8 cellular contexts compared by ENCODE assay signal in the genomic region with DNA sequence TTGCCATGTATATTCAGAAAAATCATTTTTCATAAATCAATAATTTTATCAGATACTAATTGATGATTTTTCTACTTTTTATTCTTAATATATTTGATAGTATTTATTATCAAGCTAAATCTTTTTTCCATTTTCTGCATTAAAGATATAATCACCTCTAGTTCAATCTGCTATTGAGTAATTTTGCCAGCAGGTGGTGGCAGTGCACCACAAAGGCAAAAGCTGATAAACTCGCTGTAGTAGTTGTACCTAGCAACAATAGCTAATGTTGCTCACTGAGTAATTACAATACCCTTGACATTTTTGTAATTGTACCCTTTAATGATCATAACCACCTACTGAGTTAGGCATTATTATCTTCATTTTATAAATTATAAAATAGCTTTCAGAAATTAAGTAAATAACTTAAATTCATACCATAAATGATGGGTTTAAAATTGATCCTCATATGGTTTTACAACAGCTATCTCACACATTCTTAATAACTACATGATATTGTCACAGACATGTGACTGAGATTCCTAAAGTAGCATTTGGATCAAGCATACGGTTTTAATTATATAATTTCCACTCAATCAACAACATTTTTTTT. TPM values are rescaled to one million over a fixed set of nuclear protein-coding genes. Genes with fewer than 3 reads are reported as not detected.
DNase-seq lines count a peak whose midpoint lies in the region; ATAC-seq and TF ChIP-seq lines count a peak whose summit lies in the region.

No MANE protein-coding gene starts in this region.

- no peak overlapping the region for H3K4me3 ChIP-seq in GM12864 (ENCODE audit: low read depth, low read length)
- H3K4me3 ChIP-seq in IMR-90 (ENCODE audit: insufficient read depth, low read depth, low read length), result no peak overlapping the region
- no peak overlapping the region for H3K4me3 ChIP-seq in OCI-LY7 (ENCODE audit: low read depth, low read length, poor library complexity, severe bottlenecking)

- 0 out of 2 replicates have a peak, but pooled peaks have one; percentile 30 for TF ChIP-seq POLR2A in IMR-90 (IDR thresholded peaks at IDR 0.05; ENCODE audit: low read depth, low read length)

- WGBS in IMR-90 (ENCODE audit: extremely low coverage in 2 of 2, insufficient read length in 1 of 2), 2 experiments, result no CpG with 5 or more reads among the region's 2 CpGs

- H2BK15ac ChIP-seq in IMR-90 (ENCODE audit: low read depth, low read length), result no peak overlapping the region

- H4K91ac ChIP-seq in IMR-90 (ENCODE audit: insufficient read depth, low read depth, low read length), result no peak overlapping the region

- H3K4me2 ChIP-seq in IMR-90 (ENCODE audit: low read depth, low read length), result no peak overlapping the region
- no peak overlapping the region for H3K4me2 ChIP-seq in OCI-LY7 (ENCODE audit: low read length)

- H3K14ac ChIP-seq in IMR-90 (replicated peaks; ENCODE audit: low read depth, low read length), result no peak overlapping the region

- H2BK120ac ChIP-seq in IMR-90 (ENCODE audit: low read depth, low read length), result no peak overlapping the region

- H3K9ac ChIP-seq in IMR-90 (ENCODE audit: low read depth, low read length), result no peak overlapping the region

- intact Hi-C loops in IMR-90 (cut with micrococcal nuclease), result loop anchor here (1.0 to 2.0 kb wide), 7 partner anchors 53 to 1913 kb away; no protein-coding TSS in a partner anchor
- intact Hi-C loops in OCI-LY7 (cut with micrococcal nuclease; ENCODE audit: unreplicated experiment), result loop anchor here (1.0 to 5.0 kb wide), 2 partner anchors 77 to 343 kb away; no protein-coding TSS in a partner anchor

- H2AK9ac ChIP-seq in IMR-90 (replicated peaks; ENCODE audit: low read depth, low read length, poor library complexity), result no peak overlapping the region

- peaks cover 0 to 21% of the 10 kb centered on the region in 2 experiments; a peak in 3 of 4 replicates for H3K79me1 ChIP-seq in IMR-90 (ENCODE audit: low read depth in 1 of 2, low read length in 2 of 2)

- BruUV-seq in IMR-90 (replicated peaks; lab: Mats Ljungman, UMichigan), result no TSS peak
- no TSS peak for BruUV-seq in OCI-LY7 (replicated peaks; lab: Mats Ljungman, UMichigan)

- H3K4ac ChIP-seq in IMR-90 (ENCODE audit: low read depth, low read length), result no peak overlapping the region

- no peaks in the 10 kb centered on the region for H3K9me3 ChIP-seq in IMR-90 (ENCODE audit: control insufficient read depth, insufficient read depth, low read length)
- H3K9me3 ChIP-seq in OCI-LY7 (ENCODE audit: low read length), result no peaks in the 10 kb centered on the region

- no peak overlapping the region for H3K56ac ChIP-seq in IMR-90 (ENCODE audit: extremely low read depth, insufficient read depth, low read length)

- no peak overlapping the region for H4K8ac ChIP-seq in IMR-90 (ENCODE audit: low read depth in 2 of 2, low read length in 2 of 2)

- no peak overlapping the region for H3K23ac ChIP-seq in IMR-90 (ENCODE audit: low read depth, low read length)

- H2BK5ac ChIP-seq in IMR-90 (ENCODE audit: low read depth, low read length, poor library complexity, severe bottlenecking), result no peak overlapping the region

- H2AK5ac ChIP-seq in IMR-90 (ENCODE audit: low read depth, low read length), result no peak overlapping the region

- CTCF ChIA-PET in IMR-90 (lab: Yijun Ruan, JAX) (interaction anchor here (0.5 to 3.8 kb wide), 22 partner anchors 12 to 637 kb away, joined by 3 to 134 read pairs (median 5); no protein-coding TSS in a partner anchor), OCI-LY7 (lab: Charles Lee; ENCODE audit: unreplicated experiment) (no interaction called here)

- no peaks in the 10 kb centered on the region for H3K27me3 ChIP-seq in IMR-90 (ENCODE audit: control insufficient read depth, insufficient read depth, low read length)

- no peaks in the 10 kb centered on the region for H3K9me2 ChIP-seq in OCI-LY7 (ENCODE audit: insufficient read depth, low read length)

- H2BK20ac ChIP-seq in IMR-90 (ENCODE audit: low read depth, low read length), result no peak overlapping the region; the same call in 1 of the 2 replicates

- DNase-seq in GM12864 (ENCODE audit: low read depth) (peak; percentile 5), IMR-90 (peak; percentile 66), OCI-LY7 (ENCODE audit: low spot score) (peak; percentile 50), astrocyte of the hippocampus (ENCODE audit: low read depth, low spot score) (peak; percentile 72), iris pigment epithelial cell (ENCODE audit: low read depth) (peak; percentile 55), mesenteric fat pad (ENCODE audit: low spot score) (no peak)
- peak; percentile 25 to 53 for DNase-seq in stimulated activated CD4-positive, alpha-beta T cell treated with anti-CD3 and anti-CD28 coated beads, Interleukin-2, amount 100 ng/mL, for 24 hours

- dilution Hi-C loops in IMR-90 (cut with HindIII; ENCODE audit: low sequenced_read_pairs, unreplicated experiment), result no loop called here

- H2AFZ ChIP-seq in IMR-90 (replicated peaks; ENCODE audit: low read length, poor library complexity), result no peak overlapping the region
- H2AFZ ChIP-seq in OCI-LY7 (ENCODE audit: low read length), result no peak overlapping the region

- POLR2A ChIA-PET in IMR-90 (lab: Charles Lee; ENCODE audit: unreplicated experiment) (no interaction called here), OCI-LY7 (lab: Charles Lee) (interaction anchor here (0.6 to 1.1 kb wide), 2 partner anchors 32 to 1832 kb away, joined by 4 read pairs; no protein-coding TSS in a partner anchor)

- H3K4me1 ChIP-seq in IMR-90 (ENCODE audit: control insufficient read depth, insufficient read depth, low read length) (peaks cover 9% of the 10 kb centered on the region), OCI-LY7 (ENCODE audit: insufficient read depth, low read length, poor library complexity, severe bottlenecking) (no peaks in the 10 kb centered on the region)

- H3K79me2 ChIP-seq in OCI-LY7 (ENCODE audit: insufficient read depth, low read depth, low read length), result no peaks in the 10 kb centered on the region

- H3K18ac ChIP-seq in IMR-90 (ENCODE audit: low read depth, low read length), result no peak overlapping the region

- H4K5ac ChIP-seq in IMR-90 (ENCODE audit: low read depth, low read length), result no peak overlapping the region

- H3K9me1 ChIP-seq in IMR-90 (ENCODE audit: insufficient read depth, low read length), result no peaks in the 10 kb centered on the region; the same call in 1 of the 2 replicates

- ATAC-seq in GM21825 (IDR thresholded peaks at IDR 0.05; ENCODE audit: unreplicated experiment) (peak; percentile 81), IMR-90 (ENCODE audit: low read depth) (peak; percentile 71)

- peak; percentile 96 for TF ChIP-seq RAD21 in IMR-90 (IDR thresholded peaks at IDR 0.05; ENCODE audit: low read length)

- no peaks in the 10 kb centered on the region for H4K20me1 ChIP-seq in IMR-90 (ENCODE audit: insufficient read depth, low read length)
- H4K20me1 ChIP-seq in OCI-LY7 (ENCODE audit: insufficient read depth, low read length), result no peaks in the 10 kb centered on the region

- H3K27ac ChIP-seq in IMR-90 (ENCODE audit: insufficient read depth, low read length) (no peak overlapping the region), OCI-LY7 (ENCODE audit: low read depth, low read length, poor library complexity, severe bottlenecking) (no peak overlapping the region)

- peaks cover 8% of the 10 kb centered on the region for H3K36me3 ChIP-seq in IMR-90 (ENCODE audit: control insufficient read depth, insufficient read depth, low read length)
- no peaks in the 10 kb centered on the region for H3K36me3 ChIP-seq in OCI-LY7 (ENCODE audit: insufficient read depth, low read length)

- in situ Hi-C loops in IMR-90 (cut with MboI; ENCODE audit: low sequenced_read_pairs), result loop anchor here (5.0 to 10.0 kb wide), 3 partner anchors 77 to 1915 kb away; no protein-coding TSS in a partner anchor

- peak; percentile 61 for TF ChIP-seq CTCF in GM12864 (IDR thresholded peaks at IDR 0.05; ENCODE audit: low read depth, low read length, missing control alignments)
- TF ChIP-seq CTCF in IMR-90 (conservative IDR thresholded peaks at IDR 0.05; ENCODE audit: low read depth, low read length), result peak; percentile 94
- peak; percentile 89 for TF ChIP-seq CTCF in OCI-LY7 (conservative IDR thresholded peaks at IDR 0.05; ENCODE audit: low read length)

TF ChIP-seq in IMR-90, 13 proteins besides CTCF, POLR2A, EP300 and RAD21 (continues in another document):
- TF ChIP-seq SMC3 (IDR thresholded peaks at IDR 0.05; ENCODE audit: low read depth, low read length) (peak; percentile 99), RCOR1 (IDR thresholded peaks at IDR 0.05; ENCODE audit: insufficient replicate concordance, low read length) (no peak), FOS (IDR thresholded peaks at IDR 0.05; ENCODE audit: low read depth, low read length) (no peak), BHLHE40 (IDR thresholded peaks at IDR 0.05; ENCODE audit: low read depth, low read length) (no peak), ELK1 (IDR thresholded peaks at IDR 0.05; ENCODE audit: borderline replicate concordance, low read depth, low read length) (no peak)

RNA-seq across cellular contexts. Expression of gene CALCRL, which starts 52.0 kb away (rescaled TPM):
- total RNA-seq in IMR-90 (2012; rRNA removed) (2.5 and 3.0 TPM in 2 replicates), OCI-LY7 (2022) (not detected in 2 replicates), mesenteric fat pad (99.1 TPM)
- 0.65 and 0.66 TPM in 2 replicates for polyA plus RNA-seq in IMR-90 (2012; rRNA removed)
- polyA plus RNA-seq in IMR-90 (2012; cell fraction: cytosol; rRNA removed), result 0.25 and 0.27 TPM in 2 replicates
- 0.12 and 0.66 TPM in 2 replicates for polyA plus RNA-seq in IMR-90 (2012; cell fraction: nucleus; rRNA removed; ENCODE audit: low replicate concordance)
- not detected in 2 replicates for total RNA-seq in OCI-LY7 (2014; rRNA removed; shearing (Covaris generic))

RNA-seq across cellular contexts. Expression of gene TFPI, which starts 54.2 kb away (rescaled TPM):
- total RNA-seq in IMR-90 (2012; rRNA removed), result 83.0 and 93.9 TPM in 2 replicates
- polyA plus RNA-seq in IMR-90 (2012; rRNA removed), result 25.6 and 33.9 TPM in 2 replicates
- polyA plus RNA-seq in IMR-90 (2012; cell fraction: cytosol; rRNA removed), result 5.4 and 6.5 TPM in 2 replicates
- 2.1 and 22.1 TPM in 2 replicates for polyA plus RNA-seq in IMR-90 (2012; cell fraction: nucleus; rRNA removed; ENCODE audit: low replicate concordance)
- not detected in 2 replicates for total RNA-seq in OCI-LY7 (2014; rRNA removed; shearing (Covaris generic))
- not detected in 2 replicates for total RNA-seq in OCI-LY7 (2022)
- total RNA-seq in mesenteric fat pad, result 66.8 TPM

Comparison
In these comparisons a context has a peak if more than half of its experiments do, and no peak if none do; other contexts are left out.
1. RNA of gene CALCRL, which starts 52.0 kb away (total RNA-seq): 99.1 TPM in mesenteric fat pad (single experiment); 2.5 to 3.0 TPM in IMR-90 and not detected in OCI-LY7; every median in the first group is over 10 times any median in the second.
2. RNA of gene TFPI, which starts 54.2 kb away (total RNA-seq): 83.0 to 93.9 TPM in IMR-90 and 66.8 TPM in mesenteric fat pad (single experiment); not detected in OCI-LY7; every median in the first group is over 10 times any median in the second.
3. Peak in every context shown above with its lines, with median percentiles within 50 percentile points of each other: CTCF ChIP-seq.